1 cellular context compared by ENCODE assay signal in genomic region chr2:86548913-86549396, GRCh38.
TF ChIP-seq lines count a peak whose summit lies in the region.

No MANE protein-coding gene starts in this region.

TF ChIP-seq in HepG2, 621 proteins besides CTCF, POLR2A, EP300 and RAD21 (continued from another document):
- TF ChIP-seq, protein P1, sequence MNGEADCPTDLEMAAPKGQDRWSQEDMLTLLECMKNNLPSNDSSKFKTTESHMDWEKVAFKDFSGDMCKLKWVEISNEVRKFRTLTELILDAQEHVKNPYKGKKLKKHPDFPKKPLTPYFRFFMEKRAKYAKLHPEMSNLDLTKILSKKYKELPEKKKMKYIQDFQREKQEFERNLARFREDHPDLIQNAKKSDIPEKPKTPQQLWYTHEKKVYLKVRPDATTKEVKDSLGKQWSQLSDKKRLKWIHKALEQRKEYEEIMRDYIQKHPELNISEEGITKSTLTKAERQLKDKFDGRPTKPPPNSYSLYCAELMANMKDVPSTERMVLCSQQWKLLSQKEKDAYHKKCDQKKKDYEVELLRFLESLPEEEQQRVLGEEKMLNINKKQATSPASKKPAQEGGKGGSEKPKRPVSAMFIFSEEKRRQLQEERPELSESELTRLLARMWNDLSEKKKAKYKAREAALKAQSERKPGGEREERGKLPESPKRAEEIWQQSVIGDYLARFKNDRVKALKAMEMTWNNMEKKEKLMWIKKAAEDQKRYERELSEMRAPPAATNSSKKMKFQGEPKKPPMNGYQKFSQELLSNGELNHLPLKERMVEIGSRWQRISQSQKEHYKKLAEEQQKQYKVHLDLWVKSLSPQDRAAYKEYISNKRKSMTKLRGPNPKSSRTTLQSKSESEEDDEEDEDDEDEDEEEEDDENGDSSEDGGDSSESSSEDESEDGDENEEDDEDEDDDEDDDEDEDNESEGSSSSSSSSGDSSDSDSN (CRISPR knock-in tag; IDR thresholded peaks at IDR 0.05) = 0 out of 2 replicates have a peak, but pooled peaks have one; percentile 6
